12 cellular contexts compared by ENCODE assay signal in the genomic region with DNA sequence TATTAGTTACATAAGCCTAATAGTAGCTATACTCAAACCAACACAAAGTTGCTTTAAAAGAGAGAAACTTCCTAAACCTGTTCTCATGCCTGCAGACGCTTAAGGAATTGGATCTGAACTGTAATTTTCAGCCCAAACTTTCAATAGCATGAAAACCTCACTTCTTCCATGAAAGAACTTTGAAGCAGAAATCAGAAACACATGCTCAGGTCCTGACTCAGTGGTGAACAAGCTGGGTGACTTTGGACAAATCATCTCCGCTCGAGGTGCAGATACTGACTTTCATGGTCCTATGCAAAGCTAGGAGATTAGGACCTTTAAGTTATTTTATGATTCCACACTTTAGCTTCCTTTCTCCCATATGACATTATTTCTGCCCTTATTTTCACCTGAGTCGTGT. TPM values are rescaled to one million over a fixed set of nuclear protein-coding genes. Genes with fewer than 3 reads are reported as not detected.
DNase-seq lines count a peak whose midpoint lies in the region; ATAC-seq, FAIRE-seq and TF ChIP-seq lines count a peak whose summit lies in the region.
"Had no signal": no experiment of that assay in that cellular context is flagged by ENCODE, and none has a peak within 500 bp of the region (broad histone marks: within the 10 kb centered on the region; RNA-seq: fewer than 3 reads in every experiment).

No MANE protein-coding gene starts in this region.

- FAIRE-seq in HepG2 (lab: Jason Lieb, UNC) (no peak), urothelium cell line (lab: Jason Lieb, UNC) (no peak)

- TF ChIP-seq POLR2A in HepG2 (IDR thresholded peaks at IDR 0.05; ENCODE audit: insufficient read depth in 1 of 2, low read depth in 2 of 2, low read length in 2 of 2): no peak
- no peak for TF ChIP-seq POLR2A in right lobe of liver (IDR thresholded peaks at IDR 0.05)

- TF ChIP-seq RAD21 in HepG2 (CRISPR knock-in tag; IDR thresholded peaks at IDR 0.05): no peak

- 95% methylated on average over 4 of the region's 4 CpGs for WGBS in HepG2 (ENCODE audit: low lambda C conversion rate)
- 96% methylated on average over 4 of the region's 4 CpGs for WGBS in right lobe of liver (ENCODE audit: insufficient coverage, low coverage, low lambda C conversion rate, missing lambda C conversion rate)
- WGBS in thymus: 93% methylated on average over 4 of the region's 4 CpGs

- BruUV-seq in HepG2 (replicated peaks; lab: Mats Ljungman, UMichigan): no TSS peak

- ATAC-seq in HepG2 (no peak), right lobe of liver (no peak)

- H3K4me2 ChIP-seq in HepG2 (ENCODE audit: low read depth, low read length): no peak overlapping the region

- peak overlapping the region; percentile 37 for H2AFZ ChIP-seq in HepG2 (ENCODE audit: low read length)

- no peak overlapping the region for H3K9ac ChIP-seq in HepG2 (ENCODE audit: insufficient read depth, low read depth, low read length)
- no peak overlapping the region for H3K9ac ChIP-seq in colonic mucosa (ENCODE audit: low read depth in 2 of 2, low read length in 2 of 2)

- H3K9me3 Mint-ChIP-seq in dendritic cell treated with granulocyte-macrophage colony-stimulating factor and Interleukin-4, amounts not matched to agents 40 ng/mL and 50 ng/mL, for 4 days: no peaks in the 10 kb centered on the region

- H3K4me3 ChIP-seq in HepG2 (replicated peaks in 1 of 3; ENCODE audit: insufficient read depth in 1 of 3, low read depth in 2 of 3, low read length in 3 of 3) (no peak overlapping the region), right lobe of liver (no peak overlapping the region), thymus (ENCODE audit: low read length) (no peak overlapping the region), colonic mucosa (no peak overlapping the region)
- H3K4me3 ChIP-seq: ovary had no signal

- peaks cover 24% of the 10 kb centered on the region for H3K4me1 Mint-ChIP-seq in dendritic cell treated with granulocyte-macrophage colony-stimulating factor and Interleukin-4, amounts not matched to agents 40 ng/mL and 50 ng/mL, for 4 days (ENCODE audit: low read depth)

- H3K36me3 ChIP-seq in HepG2 (replicated peaks in 1 of 2; ENCODE audit: control insufficient read depth in 1 of 2, insufficient read depth in 2 of 2, low read length in 2 of 2): no peaks in the 10 kb centered on the region
- no peaks in the 10 kb centered on the region for H3K36me3 ChIP-seq in right lobe of liver
- H3K36me3 ChIP-seq in thymus (ENCODE audit: control insufficient read depth, insufficient read depth): no peaks in the 10 kb centered on the region
- H3K36me3 ChIP-seq in colonic mucosa: no peaks in the 10 kb centered on the region
- H3K36me3 ChIP-seq: ovary had no signal

- H3K27ac ChIP-seq in HepG2 (ENCODE audit: extremely low read length, insufficient read depth, low read length) (no peak overlapping the region), right lobe of liver (no peak overlapping the region), thymus (ENCODE audit: low read depth) (peak overlapping the region; percentile 42), colonic mucosa (no peak overlapping the region)
- H3K27ac ChIP-seq: ovary had no signal

- no peaks in the 10 kb centered on the region for H3K27me3 Mint-ChIP-seq in dendritic cell treated with granulocyte-macrophage colony-stimulating factor and Interleukin-4, amounts not matched to agents 40 ng/mL and 50 ng/mL, for 4 days

- POLR2A ChIA-PET in HepG2 (lab: Yijun Ruan, JAX): no interaction called here

- H4K20me1 ChIP-seq in HepG2 (ENCODE audit: insufficient read depth, low read length): no peaks in the 10 kb centered on the region

- no peaks in the 10 kb centered on the region for H3K36me3 Mint-ChIP-seq in dendritic cell treated with granulocyte-macrophage colony-stimulating factor and Interleukin-4, amounts not matched to agents 40 ng/mL and 50 ng/mL, for 4 days (ENCODE audit: low read depth)

- CTCF ChIA-PET in HepG2 (lab: Yijun Ruan, JAX; ENCODE audit: low intra/inter-chr PET ratio, low total read pairs): no interaction called here

- H3K4me1 ChIP-seq in HepG2 (ENCODE audit: insufficient read depth, low read length) (peaks cover 45% of the 10 kb centered on the region), right lobe of liver (no peaks in the 10 kb centered on the region), thymus (ENCODE audit: control insufficient read depth, insufficient read depth, low read length) (peaks cover 6% of the 10 kb centered on the region), colonic mucosa (no peaks in the 10 kb centered on the region)

- TF ChIP-seq EP300 in HepG2 (IDR thresholded peaks at IDR 0.05; ENCODE audit: low read depth in 2 of 2, low read length in 2 of 2): no peak
- TF ChIP-seq EP300 in HepG2 (CRISPR knock-in tag; IDR thresholded peaks at IDR 0.05; ENCODE audit: borderline replicate concordance): no peak

- DNase-seq in HepG2 (ENCODE audit: low spot score) (no peak), right lobe of liver (no peak), RPMI7951 (ENCODE audit: low read depth) (peak; percentile 68), urothelium cell line (ENCODE audit: low spot score) (no peak), colonic mucosa (no peak), Kasumi-1 (lab: John Stamatoyannopoulos, UW) (no peak)
- DNase-seq: NCI-H510A had no signal

- no peak overlapping the region for H3K4me3 Mint-ChIP-seq in dendritic cell treated with granulocyte-macrophage colony-stimulating factor and Interleukin-4, amounts not matched to agents 40 ng/mL and 50 ng/mL, for 4 days

- intact Hi-C loops in HepG2 (cut with micrococcal nuclease; ENCODE audit: unreplicated experiment) (no loop called here), right lobe of liver (cut with DNase I) (no loop called here), colonic mucosa (cut with DNase I) (no loop called here)
- intact Hi-C loops in dendritic cell treated with granulocyte-macrophage colony-stimulating factor and Interleukin-4, amounts not matched to agents 40 ng/mL and 50 ng/mL, for 4 days (cut with micrococcal nuclease): loop anchor here (5.0 kb wide), 1 partner anchor 102 kb away; no protein-coding TSS in a partner anchor

- H3K79me2 ChIP-seq in HepG2 (ENCODE audit: insufficient read depth, low read length): no peaks in the 10 kb centered on the region

- TF ChIP-seq CTCF in HepG2 (CRISPR knock-in tag; IDR thresholded peaks at IDR 0.05) (no peak), right lobe of liver (IDR thresholded peaks at IDR 0.05) (no peak), colonic mucosa (IDR thresholded peaks at IDR 0.05) (no peak)

- H3K27ac Mint-ChIP-seq in dendritic cell treated with granulocyte-macrophage colony-stimulating factor and Interleukin-4, amounts not matched to agents 40 ng/mL and 50 ng/mL, for 4 days: peak overlapping the region; percentile 7

- in situ Hi-C loops in HepG2 (cut with HindIII; ENCODE audit: extremely low pct_ligation_motif_present, low pct_unique_long_range_greater_than_20kb): no loop called here

- H3K9me3 ChIP-seq in HepG2 (ENCODE audit: low read length) (no peaks in the 10 kb centered on the region), right lobe of liver (no peaks in the 10 kb centered on the region), thymus (ENCODE audit: control insufficient read depth) (no peaks in the 10 kb centered on the region), colonic mucosa (no peaks in the 10 kb centered on the region)
- H3K9me3 ChIP-seq: ovary had no signal

- H3K27me3 ChIP-seq in HepG2 (ENCODE audit: control insufficient read depth in 1 of 2, insufficient read depth in 2 of 2, low read length in 2 of 2): no peaks in the 10 kb centered on the region
- H3K27me3 ChIP-seq in right lobe of liver: no peaks in the 10 kb centered on the region
- no peaks in the 10 kb centered on the region for H3K27me3 ChIP-seq in thymus (ENCODE audit: control insufficient read depth, insufficient read depth)
- no peaks in the 10 kb centered on the region for H3K27me3 ChIP-seq in colonic mucosa
- H3K27me3 ChIP-seq: ovary had no signal

RNA-seq across cellular contexts. Expression of gene NOX3, which starts 36.5 kb away (rescaled TPM):
- total RNA-seq in HepG2 (2016; rRNA removed; fragmentation: Illumina TruSeq; extraction: Trizol): 0.18 and 0.24 TPM in 2 replicates
- not detected in 2 replicates for total RNA-seq in HepG2 (2016; cell fraction: cytosol; rRNA removed; fragmentation: Illumina TruSeq; extraction: Trizol; ENCODE audit: low read depth)
- 0.15 and 0.17 TPM in 2 replicates for total RNA-seq in HepG2 (2016; cell fraction: insoluble cytoplasmic fraction; rRNA removed; fragmentation: Illumina TruSeq; extraction: Trizol)
- total RNA-seq in HepG2 (2016; cell fraction: membrane; rRNA removed; fragmentation: Illumina TruSeq; extraction: Trizol): 0.19 TPM in 1 of 2 replicates, not detected in the other
- 0.28 and 0.31 TPM in 2 replicates for total RNA-seq in HepG2 (2016; cell fraction: nucleus; rRNA removed; fragmentation: Illumina TruSeq; extraction: Trizol)
- polyA plus RNA-seq in HepG2 (2011; rRNA removed): 0.09 and 0.12 TPM in 2 replicates
- 0.05 TPM in 2 replicates for polyA plus RNA-seq in HepG2 (2011; cell fraction: cytosol; rRNA removed)
- polyA plus RNA-seq in HepG2 (2011; cell fraction: nucleus; rRNA removed): not detected in 2 replicates
- 0.16 TPM in 1 of 2 replicates, not detected in the other for polyA plus RNA-seq in HepG2 (2012)
- polyA plus RNA-seq in HepG2 (2016; cell fraction: cytosol; fragmentation: Illumina TruSeq; extraction: Trizol; ENCODE audit: low read depth): 0.05 TPM in 1 of 2 replicates, not detected in the other
- 0.11 TPM in 2 replicates for polyA plus RNA-seq in HepG2 (2016; cell fraction: insoluble cytoplasmic fraction; fragmentation: Illumina TruSeq; extraction: Trizol; ENCODE audit: low read depth)
- polyA plus RNA-seq in HepG2 (2016; cell fraction: membrane; fragmentation: Illumina TruSeq; extraction: Trizol; ENCODE audit: low read depth): 0.15 TPM in 1 of 2 replicates, not detected in the other
- polyA plus RNA-seq in HepG2 (2016; cell fraction: nucleus; fragmentation: Illumina TruSeq; extraction: Trizol; ENCODE audit: insufficient read depth, low read depth): 0.44 TPM in 1 of 2 replicates, not detected in the other
- polyA minus RNA-seq in HepG2 (2011; rRNA and poly(A)+ RNA removed; ENCODE audit: low replicate concordance): not detected in 2 replicates
- polyA minus RNA-seq in HepG2 (2011; cell fraction: cytosol; rRNA and poly(A)+ RNA removed): not detected in 2 replicates
- 0.13 and 0.25 TPM in 2 replicates for polyA minus RNA-seq in HepG2 (2011; cell fraction: nucleus; rRNA and poly(A)+ RNA removed)
- not detected for total RNA-seq in right lobe of liver
- not detected in 2 replicates for total RNA-seq in RPMI7951 (2014; rRNA removed; shearing (Covaris generic))
- not detected for polyA plus RNA-seq in thymus
- total RNA-seq in colonic mucosa: not detected
- total RNA-seq: fibroblast of villous mesenchyme, left cardiac atrium, ovary had no signal
- polyA plus RNA-seq: ovary had no signal
